In genomic region chr11:128448487-128448886, GRCh38 we compare ENCODE assay signal across 11 cellular contexts.
DNase-seq lines count a peak whose midpoint lies in the region; ATAC-seq and TF ChIP-seq lines count a peak whose summit lies in the region.
"Had no signal": no experiment of that assay in that cellular context is flagged by ENCODE, and none has a peak within 500 bp of the region (broad histone marks: within the 10 kb centered on the region; RNA-seq: fewer than 3 reads in every experiment).

No MANE protein-coding gene starts in this region.

- peaks cover 3 to 4% of the 10 kb centered on the region in 2 donors for H3K9me3 Mint-ChIP-seq in stimulated activated naive B cell treated with anti-CD40 and anti-IgM and Interleukin-4, amounts not matched to agents 10 μg/mL and 1 μg/mL and 100 μg/mL, for 72 hours

- H3K36me3 Mint-ChIP-seq in stimulated activated naive B cell treated with anti-CD40 and anti-IgM and Interleukin-4, amounts not matched to agents 10 μg/mL and 1 μg/mL and 100 μg/mL, for 72 hours, result peaks cover 4 to 10% of the 10 kb centered on the region in 2 donors

- peak; percentile 44; the same call in 2 of the 3 replicates for ATAC-seq in SK-N-SH treated with all-trans-retinoic acid at 6 μM for 48 hours
- no peak for ATAC-seq in stimulated activated naive B cell treated with anti-CD40 and anti-IgM and Interleukin-4, amounts not matched to agents 10 μg/mL and 1 μg/mL and 100 μg/mL, for 72 hours (replicated peaks)
- no peak for ATAC-seq in GM19397 (IDR thresholded peaks at IDR 0.05; ENCODE audit: unreplicated experiment)

- no peak overlapping the region for H3K4me3 Mint-ChIP-seq in stimulated activated naive B cell treated with anti-CD40 and anti-IgM and Interleukin-4, amounts not matched to agents 10 μg/mL and 1 μg/mL and 100 μg/mL, for 72 hours

- DNase-seq in NCI-H748 (lab: John Stamatoyannopoulos, UW; ENCODE audit: unreplicated experiment) (peak; percentile 18), NCI-H748 treated with DMSO at 0.1 percent for 48 hours (lab: John Stamatoyannopoulos, UW) (no peak), glomerular visceral epithelial cell (ENCODE audit: extremely low spot score) (peak; percentile 93), NCI-H524 treated with DMSO at 0.1 percent for 48 hours (lab: John Stamatoyannopoulos, UW) (no peak)
- DNase-seq in stimulated activated naive B cell treated with anti-CD40 and anti-IgM and Interleukin-4, amounts not matched to agents 10 μg/mL and 1 μg/mL and 100 μg/mL, for 72 hours, result no peak
- DNase-seq in activated effector memory CD4-positive, alpha-beta T cell treated with Interleukin-2 at 50 U/mL for 16 hours, result no peak
- DNase-seq: hippocampal formation, NCI-H1092 treated with DMSO at 0.1 percent for 48 hours, upper lobe of left lung had no signal

- H3K4me1 Mint-ChIP-seq in stimulated activated naive B cell treated with anti-CD40 and anti-IgM and Interleukin-4, amounts not matched to agents 10 μg/mL and 1 μg/mL and 100 μg/mL, for 72 hours, result peaks cover 31 to 63% of the 10 kb centered on the region in 2 donors

- peak overlapping the region; percentile 22 for H3K27ac Mint-ChIP-seq in stimulated activated naive B cell treated with anti-CD40 and anti-IgM and Interleukin-4, amounts not matched to agents 10 μg/mL and 1 μg/mL and 100 μg/mL, for 72 hours

- no peaks in the 10 kb centered on the region for H3K27me3 Mint-ChIP-seq in stimulated activated naive B cell treated with anti-CD40 and anti-IgM and Interleukin-4, amounts not matched to agents 10 μg/mL and 1 μg/mL and 100 μg/mL, for 72 hours

TF ChIP-seq in SK-N-SH treated with all-trans-retinoic acid at 6 μM for 48 hours, 23 proteins besides CTCF, POLR2A, EP300 and RAD21:
- TF ChIP-seq ZFP3 (CRISPR knock-in tag; IDR thresholded peaks at IDR 0.05) (no peak), PATZ1 (CRISPR knock-in tag; IDR thresholded peaks at IDR 0.05; ENCODE audit: borderline replicate concordance) (no peak), GLIS3 (CRISPR knock-in tag; IDR thresholded peaks at IDR 0.05) (no peak), TCF4 (CRISPR knock-in tag; IDR thresholded peaks at IDR 0.05; ENCODE audit: borderline replicate concordance) (no peak), ARNTL (CRISPR knock-in tag; IDR thresholded peaks at IDR 0.05; ENCODE audit: borderline replicate concordance, low read depth) (no peak), ISL1 (CRISPR knock-in tag; IDR thresholded peaks at IDR 0.05) (no peak), CREB5 (CRISPR knock-in tag; IDR thresholded peaks at IDR 0.05; ENCODE audit: low read depth) (no peak), CSRNP3 (CRISPR knock-in tag; IDR thresholded peaks at IDR 0.05) (no peak), ZFP30 (CRISPR knock-in tag; IDR thresholded peaks at IDR 0.05) (no peak), OSR1 (CRISPR knock-in tag; IDR thresholded peaks at IDR 0.05) (no peak), POU6F1 (CRISPR knock-in tag; IDR thresholded peaks at IDR 0.05; ENCODE audit: borderline replicate concordance, low read depth) (no peak), ZNF565 (CRISPR knock-in tag; conservative IDR thresholded peaks at IDR 0.05; ENCODE audit: low read depth) (no peak), ESRRG (CRISPR knock-in tag; IDR thresholded peaks at IDR 0.05) (no peak)

Comparison
In these comparisons a context has a peak if more than half of its experiments do, and no peak if none do; other contexts are left out.
1. DNase-seq: peak in NCI-H748 (single experiment) and glomerular visceral epithelial cell (single experiment); none in NCI-H748 treated with DMSO at 0.1 percent for 48 hours (single experiment), stimulated activated naive B cell treated with anti-CD40 and anti-IgM and Interleukin-4, amounts not matched to agents 10 μg/mL and 1 μg/mL and 100 μg/mL, for 72 hours (single experiment), NCI-H524 treated with DMSO at 0.1 percent for 48 hours (single experiment) and activated effector memory CD4-positive, alpha-beta T cell treated with Interleukin-2 at 50 U/mL for 16 hours (single experiment).